In the genomic region with DNA sequence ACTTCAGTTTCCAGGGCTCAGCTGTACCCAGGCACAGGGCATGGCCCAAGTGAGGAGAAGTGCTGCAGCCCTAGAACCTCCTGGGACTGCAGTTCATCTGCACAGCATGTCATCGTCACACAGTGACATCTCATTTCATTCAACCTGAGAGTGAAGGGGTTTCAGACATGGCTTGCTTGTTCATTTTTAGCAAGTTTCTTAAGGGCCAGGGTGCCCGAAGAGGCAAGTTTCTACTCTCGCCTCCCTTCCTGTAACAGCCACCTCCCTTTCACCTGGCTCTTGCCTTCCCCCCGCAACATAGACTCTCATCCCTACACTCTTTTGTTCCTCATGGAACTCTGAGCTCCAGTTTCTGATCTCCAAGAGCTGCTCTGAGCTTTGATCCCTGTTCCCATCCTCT, we compare ENCODE assay signal across 15 cellular contexts.
DNase-seq lines count a peak whose midpoint lies in the region; ATAC-seq, FAIRE-seq and TF ChIP-seq lines count a peak whose summit lies in the region.
"Had no signal": no experiment of that assay in that cellular context is flagged by ENCODE, and none has a peak within 500 bp of the region (broad histone marks: within the 10 kb centered on the region; RNA-seq: fewer than 3 reads in every experiment).

No MANE protein-coding gene starts in this region.

- H3K4me1 Mint-ChIP-seq in stimulated activated naive CD8-positive, alpha-beta T cell treated with anti-CD3 and anti-CD28 coated beads, Interleukin-15, amount 100 ng/mL, for 72 hours = peaks cover 16% of the 10 kb centered on the region
- peaks cover 39% of the 10 kb centered on the region for H3K4me1 Mint-ChIP-seq in WTC11

- no peak overlapping the region for H2AFZ ChIP-seq in PC-3 (ENCODE audit: low read length)

- no TSS peak for BruUV-seq in PC-3 (replicated peaks; lab: Mats Ljungman, UMichigan)

- H3K4me1 ChIP-seq in PC-3 (ENCODE audit: insufficient read depth, low read length) = peaks cover 8% of the 10 kb centered on the region

- H3K36me3 Mint-ChIP-seq in WTC11 = no peaks in the 10 kb centered on the region

- H3K9me3 ChIP-seq in PC-3 (ENCODE audit: low read length) = no peaks in the 10 kb centered on the region
- H3K9me3 ChIP-seq: stomach had no signal

- no peak overlapping the region for H3K4me2 ChIP-seq in PC-3 (ENCODE audit: low read length)

- TF ChIP-seq CTCF in GM12864 (IDR thresholded peaks at IDR 0.05; ENCODE audit: low read depth, low read length, missing control alignments) = no peak
- no peak for TF ChIP-seq CTCF in PC-3 (conservative IDR thresholded peaks at IDR 0.05; ENCODE audit: low read depth, low read length)
- no peak for TF ChIP-seq CTCF in WTC11 (IDR thresholded peaks at IDR 0.05)

- CTCF ChIA-PET in PC-3 (lab: Charles Lee) = no interaction called here
- CTCF ChIA-PET in WTC11 (lab: Charles Lee) = no interaction called here

- FAIRE-seq in GM19239 (lab: Jason Lieb, UNC) = peak; percentile 80
- FAIRE-seq: endometrium, HTR-8/SVneo had no signal

- no peaks in the 10 kb centered on the region for H3K9me3 Mint-ChIP-seq in stimulated activated naive CD8-positive, alpha-beta T cell treated with anti-CD3 and anti-CD28 coated beads, Interleukin-15, amount 100 ng/mL, for 72 hours
- no peaks in the 10 kb centered on the region for H3K9me3 Mint-ChIP-seq in WTC11
- H3K9me3 Mint-ChIP-seq: activated CD4-positive, alpha-beta memory T cell treated with anti-CD3 and anti-CD28 coated beads, Interleukin-2, amount 10 ng/mL, durations not matched to agents 7 days and 5 days; nephron had no signal

- H3K4me3 Mint-ChIP-seq in stimulated activated naive CD8-positive, alpha-beta T cell treated with anti-CD3 and anti-CD28 coated beads, Interleukin-15, amount 100 ng/mL, for 72 hours = no peak overlapping the region
- no peak overlapping the region for H3K4me3 Mint-ChIP-seq in WTC11
- H3K4me3 Mint-ChIP-seq: activated CD4-positive, alpha-beta memory T cell treated with anti-CD3 and anti-CD28 coated beads, Interleukin-2, amount 10 ng/mL, durations not matched to agents 7 days and 5 days; nephron had no signal

- no peak overlapping the region for H3K27ac ChIP-seq in PC-3 (ENCODE audit: low read length)

- peak overlapping the region; percentile 42 for H3K4me3 ChIP-seq in GM12864 (ENCODE audit: low read depth, low read length)
- no peak overlapping the region for H3K4me3 ChIP-seq in PC-3 (ENCODE audit: low read length)
- H3K4me3 ChIP-seq: stomach had no signal

- DNase-seq in GM12864 (ENCODE audit: low read depth) = peak; percentile 81
- peak; percentile 3 for DNase-seq in GM19239 (ENCODE audit: insufficient read length, low spot score)
- DNase-seq in stimulated activated naive CD8-positive, alpha-beta T cell treated with anti-CD3 and anti-CD28 coated beads, Interleukin-15, amount 100 ng/mL, for 72 hours = no peak
- no peak for DNase-seq in PC-3
- DNase-seq in cerebellum (ENCODE audit: low spot score) = no peak
- DNase-seq in WTC11 (ENCODE audit: low spot score) = no peak
- DNase-seq: activated CD4-positive, alpha-beta memory T cell treated with anti-CD3 and anti-CD28 coated beads, Interleukin-2, amount 10 ng/mL, durations not matched to agents 7 days and 5 days; GF-D8; NCI-H2171; stomach had no signal

- intact Hi-C loops in PC-3 (cut with micrococcal nuclease) = no loop called here

- no peaks in the 10 kb centered on the region for H3K36me3 ChIP-seq in PC-3 (ENCODE audit: low read depth, low read length)
- H3K36me3 ChIP-seq: stomach had no signal

- no peaks in the 10 kb centered on the region for H4K20me1 ChIP-seq in PC-3 (ENCODE audit: low read length)

- no peaks in the 10 kb centered on the region for H3F3A ChIP-seq in PC-3 (ENCODE audit: low read length, unreplicated experiment)

- no peaks in the 10 kb centered on the region for H3K27me3 ChIP-seq in PC-3 (ENCODE audit: low read length)
- H3K27me3 ChIP-seq: stomach had no signal

- H3K79me2 ChIP-seq in PC-3 (ENCODE audit: low read length) = no peaks in the 10 kb centered on the region

- POLR2A ChIA-PET in PC-3 (lab: Charles Lee; ENCODE audit: unreplicated experiment) = no interaction called here
- POLR2A ChIA-PET in WTC11 (lab: Charles Lee) = no interaction called here

- no peaks in the 10 kb centered on the region for H3K9me2 ChIP-seq in PC-3 (replicated peaks; ENCODE audit: low read length)

- ATAC-seq in HG02623 (IDR thresholded peaks at IDR 0.05; ENCODE audit: unreplicated experiment) = peak; percentile 80
- peak; percentile 77 for ATAC-seq in HG03442 (IDR thresholded peaks at IDR 0.05; ENCODE audit: unreplicated experiment)
- ATAC-seq in stimulated activated naive CD8-positive, alpha-beta T cell treated with anti-CD3 and anti-CD28 coated beads, Interleukin-15, amount 100 ng/mL, for 72 hours = no peak
- no peak for ATAC-seq in PC-3
- no peak for ATAC-seq in WTC11

- H3K27me3 Mint-ChIP-seq in stimulated activated naive CD8-positive, alpha-beta T cell treated with anti-CD3 and anti-CD28 coated beads, Interleukin-15, amount 100 ng/mL, for 72 hours = no peaks in the 10 kb centered on the region
- H3K27me3 Mint-ChIP-seq in WTC11 (ENCODE audit: low read depth) = no peaks in the 10 kb centered on the region
- H3K27me3 Mint-ChIP-seq: activated CD4-positive, alpha-beta memory T cell treated with anti-CD3 and anti-CD28 coated beads, Interleukin-2, amount 10 ng/mL, durations not matched to agents 7 days and 5 days had no signal

- no peak overlapping the region for H3K27ac Mint-ChIP-seq in stimulated activated naive CD8-positive, alpha-beta T cell treated with anti-CD3 and anti-CD28 coated beads, Interleukin-15, amount 100 ng/mL, for 72 hours
- H3K27ac Mint-ChIP-seq in WTC11 = no peak overlapping the region; the same call in 1 of the 2 replicates
- H3K27ac Mint-ChIP-seq: activated CD4-positive, alpha-beta memory T cell treated with anti-CD3 and anti-CD28 coated beads, Interleukin-2, amount 10 ng/mL, durations not matched to agents 7 days and 5 days; nephron had no signal

- no peak overlapping the region for H3K9ac ChIP-seq in PC-3 (ENCODE audit: low read length)

TF ChIP-seq in WTC11, 78 proteins besides CTCF, POLR2A, EP300 and RAD21 (continues in another document):
- TF ChIP-seq, protein P1, sequence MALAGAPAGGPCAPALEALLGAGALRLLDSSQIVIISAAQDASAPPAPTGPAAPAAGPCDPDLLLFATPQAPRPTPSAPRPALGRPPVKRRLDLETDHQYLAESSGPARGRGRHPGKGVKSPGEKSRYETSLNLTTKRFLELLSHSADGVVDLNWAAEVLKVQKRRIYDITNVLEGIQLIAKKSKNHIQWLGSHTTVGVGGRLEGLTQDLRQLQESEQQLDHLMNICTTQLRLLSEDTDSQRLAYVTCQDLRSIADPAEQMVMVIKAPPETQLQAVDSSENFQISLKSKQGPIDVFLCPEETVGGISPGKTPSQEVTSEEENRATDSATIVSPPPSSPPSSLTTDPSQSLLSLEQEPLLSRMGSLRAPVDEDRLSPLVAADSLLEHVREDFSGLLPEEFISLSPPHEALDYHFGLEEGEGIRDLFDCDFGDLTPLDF (CRISPR knock-in tag; IDR thresholded peaks at IDR 0.05) = no peak
- TF ChIP-seq, protein P2, sequence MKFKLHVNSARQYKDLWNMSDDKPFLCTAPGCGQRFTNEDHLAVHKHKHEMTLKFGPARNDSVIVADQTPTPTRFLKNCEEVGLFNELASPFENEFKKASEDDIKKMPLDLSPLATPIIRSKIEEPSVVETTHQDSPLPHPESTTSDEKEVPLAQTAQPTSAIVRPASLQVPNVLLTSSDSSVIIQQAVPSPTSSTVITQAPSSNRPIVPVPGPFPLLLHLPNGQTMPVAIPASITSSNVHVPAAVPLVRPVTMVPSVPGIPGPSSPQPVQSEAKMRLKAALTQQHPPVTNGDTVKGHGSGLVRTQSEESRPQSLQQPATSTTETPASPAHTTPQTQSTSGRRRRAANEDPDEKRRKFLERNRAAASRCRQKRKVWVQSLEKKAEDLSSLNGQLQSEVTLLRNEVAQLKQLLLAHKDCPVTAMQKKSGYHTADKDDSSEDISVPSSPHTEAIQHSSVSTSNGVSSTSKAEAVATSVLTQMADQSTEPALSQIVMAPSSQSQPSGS (CRISPR knock-in tag; IDR thresholded peaks at IDR 0.05; ENCODE audit: borderline replicate concordance, low read depth) = no peak
- TF ChIP-seq RELA (CRISPR knock-in tag; IDR thresholded peaks at IDR 0.05; ENCODE audit: borderline replicate concordance) = no peak
- TF ChIP-seq FOXJ3 (CRISPR knock-in tag; IDR thresholded peaks at IDR 0.05; ENCODE audit: borderline replicate concordance) = no peak
- TF ChIP-seq NR3C1 (CRISPR knock-in tag; conservative IDR thresholded peaks at IDR 0.05; ENCODE audit: low read depth) = no peak
- TF ChIP-seq, protein P3, sequence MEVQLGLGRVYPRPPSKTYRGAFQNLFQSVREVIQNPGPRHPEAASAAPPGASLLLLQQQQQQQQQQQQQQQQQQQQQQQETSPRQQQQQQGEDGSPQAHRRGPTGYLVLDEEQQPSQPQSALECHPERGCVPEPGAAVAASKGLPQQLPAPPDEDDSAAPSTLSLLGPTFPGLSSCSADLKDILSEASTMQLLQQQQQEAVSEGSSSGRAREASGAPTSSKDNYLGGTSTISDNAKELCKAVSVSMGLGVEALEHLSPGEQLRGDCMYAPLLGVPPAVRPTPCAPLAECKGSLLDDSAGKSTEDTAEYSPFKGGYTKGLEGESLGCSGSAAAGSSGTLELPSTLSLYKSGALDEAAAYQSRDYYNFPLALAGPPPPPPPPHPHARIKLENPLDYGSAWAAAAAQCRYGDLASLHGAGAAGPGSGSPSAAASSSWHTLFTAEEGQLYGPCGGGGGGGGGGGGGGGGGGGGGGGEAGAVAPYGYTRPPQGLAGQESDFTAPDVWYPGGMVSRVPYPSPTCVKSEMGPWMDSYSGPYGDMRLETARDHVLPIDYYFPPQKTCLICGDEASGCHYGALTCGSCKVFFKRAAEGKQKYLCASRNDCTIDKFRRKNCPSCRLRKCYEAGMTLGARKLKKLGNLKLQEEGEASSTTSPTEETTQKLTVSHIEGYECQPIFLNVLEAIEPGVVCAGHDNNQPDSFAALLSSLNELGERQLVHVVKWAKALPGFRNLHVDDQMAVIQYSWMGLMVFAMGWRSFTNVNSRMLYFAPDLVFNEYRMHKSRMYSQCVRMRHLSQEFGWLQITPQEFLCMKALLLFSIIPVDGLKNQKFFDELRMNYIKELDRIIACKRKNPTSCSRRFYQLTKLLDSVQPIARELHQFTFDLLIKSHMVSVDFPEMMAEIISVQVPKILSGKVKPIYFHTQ (CRISPR knock-in tag; IDR thresholded peaks at IDR 0.05) = no peak
- TF ChIP-seq MXD4 (CRISPR knock-in tag; IDR thresholded peaks at IDR 0.05; ENCODE audit: borderline replicate concordance) = no peak
- no peak for TF ChIP-seq IRF2 (CRISPR knock-in tag; IDR thresholded peaks at IDR 0.05; ENCODE audit: borderline replicate concordance, low read depth)
- TF ChIP-seq GTF2I (CRISPR knock-in tag; conservative IDR thresholded peaks at IDR 0.05) = no peak
- no peak for TF ChIP-seq CREM (CRISPR knock-in tag; IDR thresholded peaks at IDR 0.05)

Comparison
In these comparisons a context has a peak if more than half of its experiments do, and no peak if none do; other contexts are left out.
1. DNase-seq: peak in GM12864 (single experiment) and GM19239 (single experiment); none in stimulated activated naive CD8-positive, alpha-beta T cell treated with anti-CD3 and anti-CD28 coated beads, Interleukin-15, amount 100 ng/mL, for 72 hours (0 of 2), PC-3 (single experiment), cerebellum (single experiment) and WTC11 (single experiment).
2. ATAC-seq: peak in HG02623 (single experiment) and HG03442 (single experiment); none in stimulated activated naive CD8-positive, alpha-beta T cell treated with anti-CD3 and anti-CD28 coated beads, Interleukin-15, amount 100 ng/mL, for 72 hours (single experiment), PC-3 (single experiment) and WTC11 (single experiment).